Comparison of ENCODE assay signal across 2 cellular contexts in genomic region chr4:27128431-27128830, GRCh38.
TF ChIP-seq lines count a peak whose summit lies in the region.

No MANE protein-coding gene starts in this region.

TF ChIP-seq in GM23338, 12 proteins besides CTCF, POLR2A, EP300 and RAD21:
- TF ChIP-seq REST (IDR thresholded peaks at IDR 0.05; ENCODE audit: unreplicated experiment) = no peak
- TF ChIP-seq ZNF462 (CRISPR knock-in tag; IDR thresholded peaks at IDR 0.05) = no peak
- no peak for TF ChIP-seq ZNF114 (CRISPR knock-in tag; IDR thresholded peaks at IDR 0.05)
- no peak for TF ChIP-seq CREB1 (CRISPR knock-in tag; IDR thresholded peaks at IDR 0.05; ENCODE audit: low read depth)
- TF ChIP-seq EZH2 (IDR thresholded peaks at IDR 0.05; ENCODE audit: low read depth, unreplicated experiment) = no peak
- TF ChIP-seq NANOG (IDR thresholded peaks at IDR 0.05; ENCODE audit: borderline replicate concordance) = no peak
- TF ChIP-seq EZH2phosphoT487 (IDR thresholded peaks at IDR 0.05; ENCODE audit: unreplicated experiment) = no peak
- TF ChIP-seq ETS1 (IDR thresholded peaks at IDR 0.05) = no peak
- no peak for TF ChIP-seq JUNB (IDR thresholded peaks at IDR 0.05; ENCODE audit: unreplicated experiment)
- TF ChIP-seq POLR2AphosphoS5 (IDR thresholded peaks at IDR 0.05; ENCODE audit: low read depth) = no peak
- TF ChIP-seq STAT1 (IDR thresholded peaks at IDR 0.05; ENCODE audit: unreplicated experiment) = no peak
- TF ChIP-seq ZNF331 (CRISPR knock-in tag; IDR thresholded peaks at IDR 0.05; ENCODE audit: low read depth) = no peak

TF ChIP-seq in H1, 55 proteins besides CTCF, POLR2A, EP300 and RAD21:
- TF ChIP-seq SIX5 (IDR thresholded peaks at IDR 0.05; ENCODE audit: low read depth, low read length) (no peak), HDAC2 (IDR thresholded peaks at IDR 0.05; ENCODE audit: borderline replicate concordance in 1 of 2, low read depth in 2 of 2, low read length in 2 of 2) (no peak), YY1 (IDR thresholded peaks at IDR 0.05; ENCODE audit: low read depth, low read length) (no peak), EZH2 (IDR thresholded peaks at IDR 0.05; ENCODE audit: low read depth, low read length, severe bottlenecking) (no peak), KDM4A (IDR thresholded peaks at IDR 0.05; ENCODE audit: low read depth, low read length, severe bottlenecking) (no peak), CHD7 (IDR thresholded peaks at IDR 0.05; ENCODE audit: insufficient replicate concordance, low read length) (no peak), TAF7 (optimal IDR thresholded peaks at IDR 0.05; ENCODE audit: borderline replicate concordance, low read depth, low read length) (no peak), ASH2L (IDR thresholded peaks at IDR 0.05; ENCODE audit: low read length) (no peak), USF2 (IDR thresholded peaks at IDR 0.05; ENCODE audit: low read length) (no peak), SP1 (IDR thresholded peaks at IDR 0.05; ENCODE audit: low read depth, low read length) (no peak), HDAC6 (IDR thresholded peaks at IDR 0.05; ENCODE audit: low read depth, low read length) (no peak), SRF (IDR thresholded peaks at IDR 0.05; ENCODE audit: low read depth, low read length) (no peak)
TF ChIP-seq in H1: peak in this region for 0.
